Comparison of ENCODE assay signal across 28 cellular contexts in the genomic region with DNA sequence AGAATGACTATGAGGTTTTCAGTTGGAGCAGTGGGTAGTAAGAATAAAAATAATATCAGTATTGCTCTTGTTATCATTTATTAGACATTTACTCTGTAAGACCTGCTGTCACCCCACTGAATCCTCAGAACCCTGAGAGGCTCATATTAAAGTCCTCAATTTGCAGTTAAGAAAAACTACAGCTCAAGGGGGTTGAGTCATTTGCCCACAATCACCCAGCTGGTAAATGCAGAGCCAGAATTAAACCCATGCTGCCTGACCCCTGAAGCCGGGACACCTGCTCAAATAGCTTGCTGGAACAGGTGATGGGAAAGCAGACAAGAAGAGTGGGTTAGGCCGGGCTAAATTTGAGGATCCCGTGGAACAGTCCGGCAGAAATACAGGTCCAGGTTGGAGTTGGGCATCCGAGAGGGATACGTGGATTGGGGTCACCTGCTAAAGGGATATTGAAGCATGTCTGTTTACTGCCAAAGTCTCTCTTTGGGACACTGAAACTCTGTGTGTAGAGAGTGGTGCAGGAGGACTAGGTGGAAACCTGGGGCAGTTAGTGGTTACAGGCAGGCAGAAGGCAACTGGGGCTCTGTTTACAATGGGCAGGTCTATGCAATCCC.
DNase-seq lines count a peak whose midpoint lies in the region; FAIRE-seq and TF ChIP-seq lines count a peak whose summit lies in the region.
"Had no signal": no experiment of that assay in that cellular context is flagged by ENCODE, and none has a peak within 500 bp of the region (broad histone marks: within the 10 kb centered on the region; RNA-seq: fewer than 3 reads in every experiment).

No MANE protein-coding gene starts in this region.

- in situ Hi-C loops in mammary epithelial cell (cut with MboI; ENCODE audit: low sequenced_read_pairs in 2 of 2), result no loop called here

- H3K36me3 ChIP-seq in mammary epithelial cell (ENCODE audit: insufficient read depth, low read length), result no peaks in the 10 kb centered on the region
- no peaks in the 10 kb centered on the region for H3K36me3 ChIP-seq in WERI-Rb-1
- H3K36me3 ChIP-seq in mesenchymal stem cell (ENCODE audit: control insufficient read depth in 1 of 2, insufficient read depth in 2 of 2, low read depth in 1 of 2, low read length in 2 of 2), result no peaks in the 10 kb centered on the region
- H3K36me3 ChIP-seq: neutrophil, thyroid gland had no signal

- TF ChIP-seq POLR2A in GM12892 (IDR thresholded peaks at IDR 0.05; ENCODE audit: low read depth, low read length), result no peak

- H2AK5ac ChIP-seq in mesenchymal stem cell (ENCODE audit: low read length, severe bottlenecking), result no peak overlapping the region

- intact Hi-C loops in mammary epithelial cell (cut with micrococcal nuclease) (no loop called here), MCF 10A (cut with micrococcal nuclease) (no loop called here)

- POLR2A ChIA-PET in MCF 10A (lab: Yijun Ruan, JAX), result no interaction called here

- H3K4me3 ChIP-seq in mammary epithelial cell (replicated peaks in 1 of 3; ENCODE audit: insufficient read depth in 1 of 3, low read depth in 2 of 3, low read length in 3 of 3) (no peak overlapping the region), WERI-Rb-1 (ENCODE audit: low read depth, low read length) (no peak overlapping the region), mesenchymal stem cell (ENCODE audit: insufficient read depth in 1 of 2, low read depth in 1 of 2, low read length in 2 of 2) (no peak overlapping the region)
- H3K4me3 ChIP-seq: dorsolateral prefrontal cortex, thyroid gland had no signal

- peak overlapping the region in 1 of 2 experiments; percentile 30 for H2BK12ac ChIP-seq in mesenchymal stem cell (ENCODE audit: low read length in 2 of 2)

- H3K4ac ChIP-seq in mesenchymal stem cell (ENCODE audit: low read depth in 1 of 2, low read length in 2 of 2), result no peak overlapping the region

- H3K14ac ChIP-seq in mesenchymal stem cell (ENCODE audit: low read length in 2 of 2), result no peak overlapping the region

- no peak overlapping the region for H3K9ac ChIP-seq in mammary epithelial cell (ENCODE audit: insufficient read depth, low read length)
- no peak overlapping the region for H3K9ac ChIP-seq in mesenchymal stem cell (ENCODE audit: low read length)
- H3K9ac ChIP-seq: SK-N-SH had no signal

- H3K4me2 ChIP-seq in mammary epithelial cell (ENCODE audit: insufficient read depth, low read depth, low read length) (no peak overlapping the region), mesenchymal stem cell (ENCODE audit: low read length, poor library complexity, severe bottlenecking) (no peak overlapping the region)
- H3K4me2 ChIP-seq: SK-N-SH had no signal

- no peak overlapping the region for H2BK120ac ChIP-seq in mesenchymal stem cell (ENCODE audit: low read depth, low read length)

- H3K18ac ChIP-seq in mesenchymal stem cell (ENCODE audit: low read depth in 1 of 2, low read length in 2 of 2), result peak overlapping the region in 1 of 2 experiments; percentile 24

- H3K27me3 ChIP-seq in mammary epithelial cell (ENCODE audit: insufficient read depth, low read length), result no peaks in the 10 kb centered on the region
- no peaks in the 10 kb centered on the region for H3K27me3 ChIP-seq in WERI-Rb-1 (ENCODE audit: insufficient read depth, low read depth, severe bottlenecking)
- H3K27me3 ChIP-seq in mesenchymal stem cell (ENCODE audit: control insufficient read depth in 1 of 2, insufficient read depth in 1 of 2, low read length in 2 of 2), result no peaks in the 10 kb centered on the region
- H3K27me3 ChIP-seq: neutrophil, thyroid gland had no signal

- H3K27me3 Mint-ChIP-seq in MCF 10A (ENCODE audit: insufficient read depth, unreplicated experiment), result peaks cover 1% of the 10 kb centered on the region
- H3K27me3 Mint-ChIP-seq: activated CD4-positive, alpha-beta T cell treated with anti-CD3 and anti-CD28 coated beads, Interleukin-2, amount 10 ng/mL, durations not matched to agents 7 days and 5 days; activated CD8-positive, alpha-beta memory T cell treated with anti-CD3 and anti-CD28 coated beads, Interleukin-2, amount 10 ng/mL, durations not matched to agents 7 days and 5 days; stimulated activated naive CD8-positive, alpha-beta T cell treated with anti-CD3 and anti-CD28 coated beads, Interleukin-15, Interleukin-2, amounts not matched to agents 100 ng/mL and 50 ng/mL, for 24 hours had no signal

- no peak overlapping the region for H4K8ac ChIP-seq in mesenchymal stem cell (ENCODE audit: low read length)

- no peak overlapping the region for H2BK15ac ChIP-seq in mesenchymal stem cell (ENCODE audit: low read depth, poor library complexity, severe bottlenecking)

- H3K23ac ChIP-seq in mesenchymal stem cell (ENCODE audit: low read length in 2 of 2), result no peak overlapping the region

- BruUV-seq in mammary epithelial cell (replicated peaks; lab: Mats Ljungman, UMichigan) (no TSS peak), MCF 10A (replicated peaks; lab: Mats Ljungman, UMichigan) (no TSS peak)

- no peak overlapping the region for H3K27ac Mint-ChIP-seq in MCF 10A (ENCODE audit: low read depth, unreplicated experiment)
- H3K27ac Mint-ChIP-seq: activated CD4-positive, alpha-beta T cell treated with anti-CD3 and anti-CD28 coated beads, Interleukin-2, amount 10 ng/mL, durations not matched to agents 7 days and 5 days; activated CD8-positive, alpha-beta memory T cell treated with anti-CD3 and anti-CD28 coated beads, Interleukin-2, amount 10 ng/mL, durations not matched to agents 7 days and 5 days; CD8-positive, alpha-beta T cell; stimulated activated naive CD8-positive, alpha-beta T cell treated with anti-CD3 and anti-CD28 coated beads, Interleukin-15, Interleukin-2, amounts not matched to agents 100 ng/mL and 50 ng/mL, for 24 hours had no signal

- H2AFZ ChIP-seq in mammary epithelial cell (ENCODE audit: low read depth, low read length) (no peak overlapping the region), mesenchymal stem cell (ENCODE audit: low read depth, low read length) (no peak overlapping the region)

- H4K91ac ChIP-seq in mesenchymal stem cell (ENCODE audit: low read length), result no peak overlapping the region

- no peaks in the 10 kb centered on the region for H3K9me3 Mint-ChIP-seq in MCF 10A (ENCODE audit: unreplicated experiment)
- H3K9me3 Mint-ChIP-seq: activated CD4-positive, alpha-beta T cell treated with anti-CD3 and anti-CD28 coated beads, Interleukin-2, amount 10 ng/mL, durations not matched to agents 7 days and 5 days; activated naive CD4-positive, alpha-beta T cell treated with anti-CD3 and anti-CD28 coated beads, Interleukin-2, amount 50 U/mL, for 72 hours; CD8-positive, alpha-beta T cell; stimulated activated naive CD8-positive, alpha-beta T cell treated with anti-CD3 and anti-CD28 coated beads, Interleukin-15, Interleukin-2, amounts not matched to agents 100 ng/mL and 50 ng/mL, for 24 hours had no signal

- H4K20me1 ChIP-seq in mammary epithelial cell (ENCODE audit: insufficient read depth, low read length), result no peaks in the 10 kb centered on the region

- no peaks in the 10 kb centered on the region for H3K36me3 Mint-ChIP-seq in MCF 10A (ENCODE audit: insufficient read depth, unreplicated experiment)
- H3K36me3 Mint-ChIP-seq: activated CD8-positive, alpha-beta memory T cell treated with anti-CD3 and anti-CD28 coated beads, Interleukin-2, amount 10 ng/mL, durations not matched to agents 7 days and 5 days; activated naive CD4-positive, alpha-beta T cell treated with anti-CD3 and anti-CD28 coated beads, Interleukin-2, amount 50 U/mL, for 72 hours; CD8-positive, alpha-beta T cell had no signal

- H3K9me3 ChIP-seq in mammary epithelial cell (replicated peaks; ENCODE audit: insufficient read depth, low read length) (no peaks in the 10 kb centered on the region), WERI-Rb-1 (ENCODE audit: severe bottlenecking) (peaks cover 4% of the 10 kb centered on the region), mesenchymal stem cell (ENCODE audit: control insufficient read depth, low read length) (no peaks in the 10 kb centered on the region)
- H3K9me3 ChIP-seq: neutrophil, SK-N-SH, thyroid gland had no signal

- H3K4me1 Mint-ChIP-seq in MCF 10A (ENCODE audit: insufficient read depth, unreplicated experiment), result peaks cover 13% of the 10 kb centered on the region
- H3K4me1 Mint-ChIP-seq: activated CD4-positive, alpha-beta T cell treated with anti-CD3 and anti-CD28 coated beads, Interleukin-2, amount 10 ng/mL, durations not matched to agents 7 days and 5 days had no signal

- no peak overlapping the region for H3K4me3 Mint-ChIP-seq in MCF 10A (ENCODE audit: unreplicated experiment)
- H3K4me3 Mint-ChIP-seq: activated CD4-positive, alpha-beta T cell treated with anti-CD3 and anti-CD28 coated beads, Interleukin-2, amount 10 ng/mL, durations not matched to agents 7 days and 5 days; activated CD8-positive, alpha-beta memory T cell treated with anti-CD3 and anti-CD28 coated beads, Interleukin-2, amount 10 ng/mL, durations not matched to agents 7 days and 5 days; CD8-positive, alpha-beta T cell; stimulated activated naive CD8-positive, alpha-beta T cell treated with anti-CD3 and anti-CD28 coated beads, Interleukin-15, Interleukin-2, amounts not matched to agents 100 ng/mL and 50 ng/mL, for 24 hours had no signal

- H3K27ac ChIP-seq in mammary epithelial cell (ENCODE audit: insufficient read depth, low read depth, low read length) (no peak overlapping the region), WERI-Rb-1 (no peak overlapping the region), mesenchymal stem cell (ENCODE audit: low read length, poor library complexity, severe bottlenecking) (peak overlapping the region; percentile 62)
- H3K27ac ChIP-seq: dorsolateral prefrontal cortex, neutrophil, RWPE1, thyroid gland had no signal

- FAIRE-seq in GM12892 (lab: Jason Lieb, UNC), result no peak
- FAIRE-seq: endothelial cell of umbilical vein had no signal

- CTCF ChIA-PET in mammary epithelial cell (lab: Charles Lee; ENCODE audit: low non-redundant PET) (no interaction called here), MCF 10A (lab: Yijun Ruan, JAX) (interaction anchor here (0.5 kb wide), 1 partner anchor 36 kb away, joined by 3 read pairs; no protein-coding TSS in a partner anchor)

- H2BK5ac ChIP-seq in mesenchymal stem cell (ENCODE audit: low read depth, low read length, poor library complexity, severe bottlenecking), result no peak overlapping the region

- TF ChIP-seq CTCF in mammary epithelial cell (conservative IDR thresholded peaks at IDR 0.05 in 1 of 2, IDR thresholded peaks at IDR 0.05 in 1 of 2; ENCODE audit: extremely low read depth in 1 of 2, insufficient read depth in 1 of 2, low read depth in 1 of 2, low read length in 2 of 2), result no peak
- TF ChIP-seq CTCF in MCF 10A (IDR thresholded peaks at IDR 0.05; ENCODE audit: unreplicated experiment), result no peak
- TF ChIP-seq CTCF in WERI-Rb-1 (IDR thresholded peaks at IDR 0.05; ENCODE audit: low read depth, low read length), result no peak

- no peaks in the 10 kb centered on the region for H3K79me1 ChIP-seq in mesenchymal stem cell (replicated peaks; ENCODE audit: low read length, poor library complexity, severe bottlenecking)

- WGBS in mammary epithelial cell (ENCODE audit: low coverage, missing lambda C conversion rate), result 93% methylated on average over 5 of the region's 6 CpGs
- WGBS in mesenchymal stem cell, result 95% methylated on average over 6 of the region's 6 CpGs

- DNase-seq in mammary epithelial cell (peak; percentile 12), MCF 10A (ENCODE audit: unreplicated experiment) (no peak), WERI-Rb-1 (peak; percentile 25), mesenchymal stem cell (peak; percentile 7), kidney glomerular epithelial cell (lab: John Stamatoyannopoulos, UW) (no peak), GM12892 (ENCODE audit: insufficient read length) (no peak)
- no peak for DNase-seq in stimulated activated CD4-positive, alpha-beta T cell treated with anti-CD3 and anti-CD28 coated beads, Interleukin-12 subunit alpha, Interleukin-12 subunit beta, amount 100 ng/mL, for 4 hours
- DNase-seq in stimulated activated CD4-positive, alpha-beta T cell treated with anti-CD3 and anti-CD28 coated beads, Interleukin-2, amount 100 ng/mL, for 48 hours, result no peak
- DNase-seq: 8988T; activated CD4-positive, alpha-beta T cell treated with anti-CD3 and anti-CD28 coated beads, Interleukin-2, amount 10 ng/mL, durations not matched to agents 7 days and 5 days; activated CD8-positive, alpha-beta memory T cell treated with anti-CD3 and anti-CD28 coated beads, Interleukin-2, amount 10 ng/mL, durations not matched to agents 7 days and 5 days; AML-193; anterior cingulate cortex; CD8-positive, alpha-beta T cell; central memory CD4-positive, alpha-beta T cell; dorsolateral prefrontal cortex; glutamatergic neuron; GOT3; KBM-7; NCI-H1694; NCI-H69; thyroid gland had no signal

- dilution Hi-C loops in mammary epithelial cell (cut with HindIII; ENCODE audit: low sequenced_read_pairs), result no loop called here

- peaks cover 11% of the 10 kb centered on the region for H3K4me1 ChIP-seq in mammary epithelial cell (ENCODE audit: insufficient read depth, low read length)
- H3K4me1 ChIP-seq in mesenchymal stem cell (ENCODE audit: control insufficient read depth, insufficient read depth, low read depth, low read length), result peaks cover 24% of the 10 kb centered on the region

- H3K79me2 ChIP-seq in mammary epithelial cell (ENCODE audit: insufficient read depth, low read length), result no peaks in the 10 kb centered on the region

Comparison
In these comparisons a context has a peak if more than half of its experiments do, and no peak if none do; other contexts are left out.
1. DNase-seq: peak in mammary epithelial cell (single experiment), WERI-Rb-1 (single experiment) and mesenchymal stem cell (single experiment); none in MCF 10A (single experiment), kidney glomerular epithelial cell (single experiment), stimulated activated CD4-positive, alpha-beta T cell treated with anti-CD3 and anti-CD28 coated beads, Interleukin-12 subunit alpha, Interleukin-12 subunit beta, amount 100 ng/mL, for 4 hours (single experiment), GM12892 (single experiment) and stimulated activated CD4-positive, alpha-beta T cell treated with anti-CD3 and anti-CD28 coated beads, Interleukin-2, amount 100 ng/mL, for 48 hours (0 of 2).